1 cellular context compared by ENCODE assay signal in genomic region chr19:52189745-52190678, GRCh38.
A peak's percentile ranks its signal among the peaks of the same experiment; 100 is the strongest.
TF ChIP-seq lines count a peak whose summit lies in the region.

Gene PPP2R1A (plus strand): TSS chr19:52190052. CDS start chr19:52190097, 45 bp downstream.

TF ChIP-seq in GM12878, 131 proteins besides CTCF, POLR2A, EP300 and RAD21 (continued from another document and continues in another):
- no peak for TF ChIP-seq E2F4 (IDR thresholded peaks at IDR 0.05; ENCODE audit: low read depth, low read length)
- TF ChIP-seq MLLT1 (IDR thresholded peaks at IDR 0.05) = peak; percentile 44
- no peak for TF ChIP-seq CHD1 (IDR thresholded peaks at IDR 0.05; ENCODE audit: low read depth, low read length)
- peak; percentile 44; the same call in 1 of the 2 replicates for TF ChIP-seq DPF2 (IDR thresholded peaks at IDR 0.05)
- no peak for TF ChIP-seq NR2C2 (IDR thresholded peaks at IDR 0.05; ENCODE audit: borderline replicate concordance, control insufficient read depth, insufficient read length, low read depth)
- no peak for TF ChIP-seq MTA3 (IDR thresholded peaks at IDR 0.05; ENCODE audit: borderline replicate concordance, low read length)
- peak; percentile 90 for TF ChIP-seq PBX3 (IDR thresholded peaks at IDR 0.05; ENCODE audit: insufficient replicate concordance, low read depth, low read length)
- TF ChIP-seq NFYA (IDR thresholded peaks at IDR 0.05; ENCODE audit: borderline replicate concordance, low read depth, low read length) = no peak; the same call in 1 of the 2 replicates
- TF ChIP-seq ATF3 (IDR thresholded peaks at IDR 0.05; ENCODE audit: borderline replicate concordance, extremely low read depth, low read depth, low read length) = no peak
- peak; percentile 52; the same call in 1 of the 2 replicates for TF ChIP-seq CREB1 (IDR thresholded peaks at IDR 0.05; ENCODE audit: low read depth)
- TF ChIP-seq PRDM15 (CRISPR knock-in tag; IDR thresholded peaks at IDR 0.05) = no peak
- peak; percentile 49; the same call in 1 of the 2 replicates for TF ChIP-seq POLR2AphosphoS2 (IDR thresholded peaks at IDR 0.05; ENCODE audit: low read depth, low read length)
- TF ChIP-seq NR2F1 (conservative IDR thresholded peaks at IDR 0.05) = peak; percentile 54; the same call in 1 of the 2 replicates
- peak; percentile 63 for TF ChIP-seq E4F1 (IDR thresholded peaks at IDR 0.05; ENCODE audit: borderline replicate concordance, partially characterized antibody)
- TF ChIP-seq ZSCAN29 (IDR thresholded peaks at IDR 0.05) = no peak
- TF ChIP-seq ZBTB11 (CRISPR knock-in tag; IDR thresholded peaks at IDR 0.05) = no peak
- TF ChIP-seq CREM (IDR thresholded peaks at IDR 0.05; ENCODE audit: low read depth) = peak; percentile 31; the same call in 1 of the 2 replicates
- no peak for TF ChIP-seq TCF7 (IDR thresholded peaks at IDR 0.05; ENCODE audit: borderline replicate concordance)
- peak; percentile 77 for TF ChIP-seq NKRF (conservative IDR thresholded peaks at IDR 0.05)
- TF ChIP-seq RFX5 (IDR thresholded peaks at IDR 0.05; ENCODE audit: low read depth, low read length) = no peak
- TF ChIP-seq JUND (IDR thresholded peaks at IDR 0.05; ENCODE audit: low read depth, low read length) = no peak
- no peak for TF ChIP-seq TBL1XR1 (IDR thresholded peaks at IDR 0.05; ENCODE audit: low read depth, low read length)
- TF ChIP-seq REST (IDR thresholded peaks at IDR 0.05; ENCODE audit: low read depth, low read length) = no peak
- no peak for TF ChIP-seq SMC3 (IDR thresholded peaks at IDR 0.05; ENCODE audit: borderline replicate concordance, low read length)
- no peak for TF ChIP-seq SUZ12 (IDR thresholded peaks at IDR 0.05; ENCODE audit: unreplicated experiment)
- TF ChIP-seq EED (IDR thresholded peaks at IDR 0.05; ENCODE audit: low read depth) = no peak
- no peak for TF ChIP-seq ZNF622 (IDR thresholded peaks at IDR 0.05)
- TF ChIP-seq FOXM1 (IDR thresholded peaks at IDR 0.05; ENCODE audit: low read depth, low read length) = no peak
- TF ChIP-seq STAT1 (conservative IDR thresholded peaks at IDR 0.05) = peak; percentile 81
- TF ChIP-seq WRNIP1 (IDR thresholded peaks at IDR 0.05; ENCODE audit: borderline replicate concordance, low read depth, low read length) = no peak
- no peak for TF ChIP-seq HDAC6 (IDR thresholded peaks at IDR 0.05; ENCODE audit: unreplicated experiment)
- no peak for TF ChIP-seq CEBPB (IDR thresholded peaks at IDR 0.05; ENCODE audit: borderline replicate concordance in 1 of 2, low read depth in 2 of 2, low read length in 2 of 2)
- TF ChIP-seq RELB (IDR thresholded peaks at IDR 0.05; ENCODE audit: low read depth) = peak; percentile 69; the same call in 1 of the 2 replicates
- no peak for TF ChIP-seq EZH2 (IDR thresholded peaks at IDR 0.05; ENCODE audit: borderline replicate concordance, control insufficient read depth, low read depth, low read length)
- peak; percentile 59 for TF ChIP-seq KLF5 (IDR thresholded peaks at IDR 0.05; ENCODE audit: partially characterized antibody)
